11 cellular contexts compared by ENCODE assay signal in genomic region chr12:9731797-9732196, GRCh38. TPM values are rescaled to one million over a fixed set of nuclear protein-coding genes. Genes with fewer than 3 reads are reported as not detected.
DNase-seq lines count a peak whose midpoint lies in the region; ATAC-seq, FAIRE-seq and TF ChIP-seq lines count a peak whose summit lies in the region.
"Had no signal": no experiment of that assay in that cellular context is flagged by ENCODE, and none has a peak within 500 bp of the region (broad histone marks: within the 10 kb centered on the region; RNA-seq: fewer than 3 reads in every experiment).

No MANE protein-coding gene starts in this region.

- peaks cover 5% of the 10 kb centered on the region for H3K4me1 ChIP-seq in CD8-positive, alpha-beta T cell (ENCODE audit: insufficient read depth, low read length)
- H3K4me1 ChIP-seq: psoas muscle had no signal

- H3K4me3 ChIP-seq in CD8-positive, alpha-beta T cell (ENCODE audit: low read depth, low read length), result no peak overlapping the region
- peak overlapping the region; percentile 55 for H3K4me3 ChIP-seq in NB4 (ENCODE audit: low read depth, low read length)
- no peak overlapping the region for H3K4me3 ChIP-seq in choroid plexus epithelial cell (ENCODE audit: low read depth, low read length)
- H3K4me3 ChIP-seq: psoas muscle had no signal

- FAIRE-seq in frontal cortex (lab: Jason Lieb, UNC), result no peak

- H3K27me3 Mint-ChIP-seq in CD8-positive, alpha-beta T cell (ENCODE audit: low read depth), result peaks cover 1% of the 10 kb centered on the region

- H3K36me3 Mint-ChIP-seq in CD8-positive, alpha-beta T cell, result no peaks in the 10 kb centered on the region

- H3K9me3 ChIP-seq in CD8-positive, alpha-beta T cell (ENCODE audit: low read length), result no peaks in the 10 kb centered on the region
- H3K9me3 ChIP-seq: psoas muscle had no signal

- POLR2A ChIA-PET in CD8-positive, alpha-beta T cell (lab: Charles Lee), result no interaction called here

- H3K9me3 Mint-ChIP-seq in CD8-positive, alpha-beta T cell, result no peaks in the 10 kb centered on the region

- no peak overlapping the region for H3K27ac Mint-ChIP-seq in CD8-positive, alpha-beta T cell

- no peak for DNase-seq in CD8-positive, alpha-beta T cell
- DNase-seq in NB4 (ENCODE audit: low read depth), result peak; percentile 48
- peak; percentile 10 for DNase-seq in choroid plexus epithelial cell (ENCODE audit: low read depth)
- DNase-seq in NCI-H2196 treated with DMSO at 0.1 percent for 48 hours (lab: John Stamatoyannopoulos, UW; ENCODE audit: unreplicated experiment), result no peak
- no peak for DNase-seq in GM13977 (ENCODE audit: low spot score)
- no peak for DNase-seq in frontal cortex (ENCODE audit: low spot score in 2 of 2)
- DNase-seq in stimulated activated CD4-positive, alpha-beta T cell treated with anti-CD3 and anti-CD28 coated beads, Interleukin-2, amount 100 ng/mL, for 24 hours, result no peak
- DNase-seq: NCI-H446 treated with DMSO at 0.1 percent for 48 hours, psoas muscle had no signal

- H3K4me1 Mint-ChIP-seq in CD8-positive, alpha-beta T cell (ENCODE audit: low read depth), result peaks cover 21% of the 10 kb centered on the region

- TF ChIP-seq CTCF in CD8-positive, alpha-beta T cell (IDR thresholded peaks at IDR 0.05), result no peak
- TF ChIP-seq CTCF in NB4 (IDR thresholded peaks at IDR 0.05; ENCODE audit: low read depth, low read length) (no peak), choroid plexus epithelial cell (conservative IDR thresholded peaks at IDR 0.05; ENCODE audit: low read depth, low read length) (no peak), GM13977 (IDR thresholded peaks at IDR 0.05; ENCODE audit: extremely low read depth, insufficient read depth, missing control alignments) (no peak)

- peak overlapping the region; percentile 18 for H3K4me3 Mint-ChIP-seq in CD8-positive, alpha-beta T cell

- no peak for TF ChIP-seq POLR2A in NB4 (IDR thresholded peaks at IDR 0.05; ENCODE audit: extremely low read depth, insufficient read length)

- ATAC-seq in CD8-positive, alpha-beta T cell, result no peak
- peak; percentile 36 for ATAC-seq in GM21390 (IDR thresholded peaks at IDR 0.05; ENCODE audit: unreplicated experiment)
- ATAC-seq: psoas muscle had no signal

- no peaks in the 10 kb centered on the region for H3K27me3 ChIP-seq in CD8-positive, alpha-beta T cell (ENCODE audit: insufficient read depth, low read length)

- no peak overlapping the region for H3K27ac ChIP-seq in CD8-positive, alpha-beta T cell (ENCODE audit: low read depth, low read length)
- H3K27ac ChIP-seq: psoas muscle had no signal

- CTCF ChIA-PET in CD8-positive, alpha-beta T cell (lab: Charles Lee), result interaction anchor here (1.8 kb wide), 1 partner anchor 24 kb away, joined by 4 read pairs; no protein-coding TSS in a partner anchor

- in situ Hi-C loops in GM13977 (cut with MboI; ENCODE audit: low pct_unique_long_range_greater_than_20kb, low sequenced_read_pairs, unreplicated experiment), result loop anchor here (10.0 kb wide), 1 partner anchor 87 kb away; no protein-coding TSS in a partner anchor

- H3K36me3 ChIP-seq in CD8-positive, alpha-beta T cell (ENCODE audit: insufficient read depth, low read length), result no peaks in the 10 kb centered on the region

- intact Hi-C loops in CD8-positive, alpha-beta T cell (cut with DNase I, micrococcal nuclease), result loop anchor here in 1 of 2 experiments (2.0 to 10.0 kb wide), 2 partner anchors 15 to 1037 kb away; partner anchors contain the start of gene RIMKLB

RNA-seq across cellular contexts. Expression of gene CLECL1, which starts 1.1 kb away (rescaled TPM):
- total RNA-seq in CD8-positive, alpha-beta T cell, result 1 to 10 TPM; 1.1 to 1.4 TPM
- not detected for total RNA-seq in frontal cortex
- total RNA-seq: HT1080 had no signal

RNA-seq across cellular contexts. Expression of gene CD69, which starts 28.9 kb away (rescaled TPM):
- 100 to 1,000 TPM; 502 to 504 TPM for total RNA-seq in CD8-positive, alpha-beta T cell
- not detected for total RNA-seq in frontal cortex

Comparison
In these comparisons a context has a peak if more than half of its experiments do, and no peak if none do; other contexts are left out.
1. DNase-seq: peak in NB4 (single experiment) and choroid plexus epithelial cell (single experiment); none in CD8-positive, alpha-beta T cell (0 of 7), NCI-H2196 treated with DMSO at 0.1 percent for 48 hours (single experiment), GM13977 (single experiment), frontal cortex (0 of 2) and stimulated activated CD4-positive, alpha-beta T cell treated with anti-CD3 and anti-CD28 coated beads, Interleukin-2, amount 100 ng/mL, for 24 hours (0 of 2).
2. RNA of gene CD69, which starts 28.9 kb away (total RNA-seq): 502 to 504 TPM in CD8-positive, alpha-beta T cell; not detected in frontal cortex (single experiment); every median in the first group is over 100 times any median in the second.